Comparison of ENCODE assay signal across 10 cellular contexts in genomic region chr3:20060924-20061323, GRCh38. TPM values are rescaled to one million over a fixed set of nuclear protein-coding genes. Genes with fewer than 3 reads are reported as not detected.
DNase-seq lines count a peak whose midpoint lies in the region; ATAC-seq and TF ChIP-seq lines count a peak whose summit lies in the region.
"Had no signal": no experiment of that assay in that cellular context is flagged by ENCODE, and none has a peak within 500 bp of the region (broad histone marks: within the 10 kb centered on the region; RNA-seq: fewer than 3 reads in every experiment).

No MANE protein-coding gene starts in this region.

- CTCF ChIA-PET in activated CD4-positive, alpha-beta T cell treated with anti-CD3 and anti-CD28 coated beads for 36 hours (lab: Charles Lee), result interaction anchor here (0.7 kb wide), 1 partner anchor 17 kb away, joined by 3 read pairs; no protein-coding TSS in a partner anchor
- CTCF ChIA-PET in activated CD8-positive, alpha-beta T cell treated with anti-CD3 and anti-CD28 coated beads for 36 hours (lab: Charles Lee), result interaction anchor here (1.4 kb wide), 1 partner anchor 9 kb away, joined by 3 read pairs; no protein-coding TSS in a partner anchor

- H3K27me3 Mint-ChIP-seq in activated CD4-positive, alpha-beta T cell treated with anti-CD3 and anti-CD28 coated beads for 36 hours, result no peaks in the 10 kb centered on the region
- no peaks in the 10 kb centered on the region for H3K27me3 Mint-ChIP-seq in activated CD8-positive, alpha-beta T cell treated with anti-CD3 and anti-CD28 coated beads for 36 hours
- H3K27me3 Mint-ChIP-seq in memory B cell, result no peaks in the 10 kb centered on the region

- peak; percentile 48 for DNase-seq in activated CD4-positive, alpha-beta T cell treated with anti-CD3 and anti-CD28 coated beads for 36 hours
- no peak for DNase-seq in activated CD4-positive, alpha-beta T cell treated with anti-CD3 and anti-CD28 coated beads, Interleukin-2, amount 50 U/mL, for 48 hours
- no peak for DNase-seq in activated CD8-positive, alpha-beta T cell treated with anti-CD3 and anti-CD28 coated beads for 36 hours
- no peak for DNase-seq in memory B cell (ENCODE audit: low spot score in 2 of 2)
- no peak for DNase-seq in iPS-NIHi11 (ENCODE audit: low spot score)

- POLR2A ChIA-PET in activated CD4-positive, alpha-beta T cell treated with anti-CD3 and anti-CD28 coated beads for 36 hours (lab: Charles Lee), result no interaction called here
- POLR2A ChIA-PET in activated CD8-positive, alpha-beta T cell treated with anti-CD3 and anti-CD28 coated beads for 36 hours (lab: Charles Lee), result no interaction called here

- peaks cover 5% of the 10 kb centered on the region for H3K36me3 Mint-ChIP-seq in activated CD4-positive, alpha-beta T cell treated with anti-CD3 and anti-CD28 coated beads for 36 hours (ENCODE audit: low read depth)
- no peaks in the 10 kb centered on the region for H3K36me3 Mint-ChIP-seq in activated CD8-positive, alpha-beta T cell treated with anti-CD3 and anti-CD28 coated beads for 36 hours (ENCODE audit: low read depth)
- peaks cover 7% of the 10 kb centered on the region for H3K36me3 Mint-ChIP-seq in memory B cell

- intact Hi-C loops in activated CD4-positive, alpha-beta T cell treated with anti-CD3 and anti-CD28 coated beads for 36 hours (cut with DNase I, micrococcal nuclease), result loop anchor here in 1 of 2 experiments (1.0 kb wide), 1 partner anchor 130 kb away; no protein-coding TSS in a partner anchor
- intact Hi-C loops in activated CD8-positive, alpha-beta T cell treated with anti-CD3 and anti-CD28 coated beads for 36 hours (cut with micrococcal nuclease), result loop anchor here (2.0 kb wide), 1 partner anchor 44 kb away; no protein-coding TSS in a partner anchor

- no peak overlapping the region for H3K4me3 Mint-ChIP-seq in activated CD4-positive, alpha-beta T cell treated with anti-CD3 and anti-CD28 coated beads for 36 hours
- no peak overlapping the region for H3K4me3 Mint-ChIP-seq in activated CD8-positive, alpha-beta T cell treated with anti-CD3 and anti-CD28 coated beads for 36 hours
- H3K4me3 Mint-ChIP-seq in memory B cell, result peak overlapping the region; percentile 13
- H3K4me3 Mint-ChIP-seq: nephron had no signal

- H3K9me3 Mint-ChIP-seq in activated CD4-positive, alpha-beta T cell treated with anti-CD3 and anti-CD28 coated beads for 36 hours (ENCODE audit: low read depth), result no peaks in the 10 kb centered on the region
- H3K9me3 Mint-ChIP-seq in activated CD8-positive, alpha-beta T cell treated with anti-CD3 and anti-CD28 coated beads for 36 hours, result no peaks in the 10 kb centered on the region
- no peaks in the 10 kb centered on the region for H3K9me3 Mint-ChIP-seq in memory B cell
- H3K9me3 Mint-ChIP-seq: nephron had no signal

- ATAC-seq in activated CD4-positive, alpha-beta T cell treated with anti-CD3 and anti-CD28 coated beads for 36 hours, result peak; percentile 61
- ATAC-seq in HG03159 (IDR thresholded peaks at IDR 0.05; ENCODE audit: unreplicated experiment), result peak; percentile 69
- ATAC-seq in activated CD8-positive, alpha-beta T cell treated with anti-CD3 and anti-CD28 coated beads for 36 hours, result peak; percentile 54
- ATAC-seq in memory B cell (ENCODE audit: low read depth), result no peak
- no peak for ATAC-seq in HG03025 (IDR thresholded peaks at IDR 0.05; ENCODE audit: low FRiP score, unreplicated experiment)
- ATAC-seq in HG03280 (IDR thresholded peaks at IDR 0.05; ENCODE audit: unreplicated experiment), result no peak

- TF ChIP-seq CTCF in activated CD8-positive, alpha-beta T cell treated with anti-CD3 and anti-CD28 coated beads for 36 hours (IDR thresholded peaks at IDR 0.05), result no peak

- peaks cover 38% of the 10 kb centered on the region for H3K4me1 Mint-ChIP-seq in activated CD4-positive, alpha-beta T cell treated with anti-CD3 and anti-CD28 coated beads for 36 hours
- peaks cover 37% of the 10 kb centered on the region for H3K4me1 Mint-ChIP-seq in activated CD8-positive, alpha-beta T cell treated with anti-CD3 and anti-CD28 coated beads for 36 hours (ENCODE audit: low read depth)
- peaks cover 28% of the 10 kb centered on the region for H3K4me1 Mint-ChIP-seq in memory B cell

- H3K27ac Mint-ChIP-seq in activated CD4-positive, alpha-beta T cell treated with anti-CD3 and anti-CD28 coated beads for 36 hours, result peak overlapping the region; percentile 12
- H3K27ac Mint-ChIP-seq in activated CD8-positive, alpha-beta T cell treated with anti-CD3 and anti-CD28 coated beads for 36 hours, result peak overlapping the region; percentile 21
- peak overlapping the region; percentile 58 for H3K27ac Mint-ChIP-seq in memory B cell

RNA-seq across cellular contexts. Expression of gene KAT2B, which starts 20.7 kb away (rescaled TPM):
- 10 to 100 TPM; 17.2 to 18.5 TPM for total RNA-seq in activated CD4-positive, alpha-beta T cell treated with anti-CD3 and anti-CD28 coated beads for 36 hours
- 10 to 100 TPM; 18.6 to 28.8 TPM for total RNA-seq in activated CD8-positive, alpha-beta T cell treated with anti-CD3 and anti-CD28 coated beads for 36 hours

RNA-seq across cellular contexts. Expression of gene PP2D1, which starts 48.9 kb away (rescaled TPM):
- total RNA-seq in activated CD4-positive, alpha-beta T cell treated with anti-CD3 and anti-CD28 coated beads for 36 hours, result not detected
- total RNA-seq in activated CD8-positive, alpha-beta T cell treated with anti-CD3 and anti-CD28 coated beads for 36 hours, result not detected
- total RNA-seq: T-helper 1 cell treated with Interleukin-12 subunit alpha and Interleukin-12 subunit beta and Interleukin-4 antibody, amounts not matched to agents 30 ng/mL and 1 ng/mL, for 36 hours had no signal

Comparison
In these comparisons a context has a peak if more than half of its experiments do, and no peak if none do; other contexts are left out.
1. ATAC-seq: peak in activated CD4-positive, alpha-beta T cell treated with anti-CD3 and anti-CD28 coated beads for 36 hours (single experiment), HG03159 (single experiment) and activated CD8-positive, alpha-beta T cell treated with anti-CD3 and anti-CD28 coated beads for 36 hours (single experiment); none in memory B cell (single experiment), HG03025 (single experiment) and HG03280 (single experiment).
2. Peak in every context shown above with its lines, with median percentiles within 50 percentile points of each other: H3K27ac Mint-ChIP-seq.